8 cellular contexts compared by ENCODE assay signal in the genomic region with DNA sequence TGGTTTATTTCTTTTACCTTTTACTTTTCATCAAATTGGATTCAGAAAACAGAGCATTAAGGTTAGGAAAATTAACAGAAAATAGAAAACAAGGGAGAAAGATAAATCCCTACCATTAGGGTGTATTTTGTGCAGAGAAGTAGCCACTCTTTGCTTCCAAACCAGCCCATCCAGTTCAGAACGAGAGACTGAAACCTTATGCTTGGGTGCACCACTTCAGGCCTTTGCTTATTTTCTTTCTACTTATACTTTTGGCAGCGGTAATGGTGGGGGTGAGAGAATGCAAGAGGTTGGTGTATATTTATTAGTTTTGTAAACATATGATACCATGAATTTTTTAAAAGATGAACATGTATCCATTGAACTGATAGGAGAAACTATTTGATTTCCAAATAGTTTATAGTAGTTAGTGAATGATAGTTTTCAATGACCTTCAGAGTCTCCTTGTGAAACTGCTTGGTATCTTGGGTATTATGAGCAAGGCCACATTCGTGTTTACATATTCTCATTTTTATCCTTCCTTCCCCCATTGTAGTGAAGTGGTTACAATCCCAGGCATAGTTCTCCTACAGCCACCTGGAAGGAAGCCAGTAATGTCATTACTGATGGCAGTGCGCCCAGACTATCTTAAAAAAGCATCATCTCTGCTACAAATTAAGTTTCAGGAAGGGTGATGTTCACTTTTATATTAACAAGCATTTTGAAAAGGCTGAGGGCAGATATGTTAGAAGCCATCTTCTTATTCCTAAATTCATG.
DNase-seq lines count a peak whose midpoint lies in the region; ATAC-seq and TF ChIP-seq lines count a peak whose summit lies in the region.

No MANE protein-coding gene starts in this region.

- CTCF ChIA-PET in BJ (lab: Yijun Ruan, JAX) = interaction anchor here (1.5 kb wide), 1 partner anchor 12 kb away, joined by 4 read pairs; no protein-coding TSS in a partner anchor

- H3K27me3 Mint-ChIP-seq in mesothelial cell of epicardium (ENCODE audit: low read depth) = no peaks in the 10 kb centered on the region

- H3K36me3 Mint-ChIP-seq in mesothelial cell of epicardium = peaks cover 20% of the 10 kb centered on the region

- peaks cover 19% of the 10 kb centered on the region for H3K9me3 Mint-ChIP-seq in mesothelial cell of epicardium

- H3K27ac ChIP-seq in HL-60 (replicated peaks) = no peak overlapping the region

- H3K4me3 Mint-ChIP-seq in mesothelial cell of epicardium = no peak overlapping the region

- POLR2A ChIA-PET in BJ (lab: Charles Lee) = no interaction called here

- ATAC-seq in GM19351 (IDR thresholded peaks at IDR 0.05; ENCODE audit: unreplicated experiment) (peak; percentile 43), HG03045 (IDR thresholded peaks at IDR 0.05; ENCODE audit: unreplicated experiment) (no peak)

- H3K27me3 ChIP-seq in BJ (ENCODE audit: control insufficient read depth, insufficient read depth, low read length) = no peaks in the 10 kb centered on the region
- no peaks in the 10 kb centered on the region for H3K27me3 ChIP-seq in HL-60 (ENCODE audit: insufficient read depth, poor library complexity, severe bottlenecking)

- H3K4me1 Mint-ChIP-seq in mesothelial cell of epicardium = peaks cover 41% of the 10 kb centered on the region

- peak; percentile 98 for DNase-seq in BJ (ENCODE audit: low read depth)
- DNase-seq in HL-60 (ENCODE audit: low read depth in 1 of 2, low spot score in 1 of 2) = peak; percentile 13 to 16
- peak; percentile 88 for DNase-seq in NCI-H774 (lab: John Stamatoyannopoulos, UW)
- peak; percentile 90 to 97 for DNase-seq in dermis microvascular lymphatic vessel endothelial cell (ENCODE audit: low read depth in 2 of 2)
- DNase-seq in mesothelial cell of epicardium (ENCODE audit: low spot score in 2 of 2, unreplicated experiment in 2 of 2) = peak; percentile 37 to 80
- DNase-seq in iPS-NIHi7 (ENCODE audit: extremely low spot score) = no peak

- H3K36me3 ChIP-seq in BJ (ENCODE audit: control insufficient read depth, insufficient read depth, low read length) = no peaks in the 10 kb centered on the region

- H3K4me3 ChIP-seq in BJ (ENCODE audit: low read depth, low read length) (no peak overlapping the region), HL-60 (replicated peaks; ENCODE audit: insufficient read depth, low read length) (no peak overlapping the region)

- H3K27ac Mint-ChIP-seq in mesothelial cell of epicardium = peak overlapping the region; percentile 90

- TF ChIP-seq CTCF in BJ (IDR thresholded peaks at IDR 0.05; ENCODE audit: insufficient read depth, low read depth, low read length) (no peak), HL-60 (IDR thresholded peaks at IDR 0.05; ENCODE audit: insufficient read depth, low read length) (no peak), mesothelial cell of epicardium (IDR thresholded peaks at IDR 0.05; ENCODE audit: unreplicated experiment) (no peak)
